18 cellular contexts compared by ENCODE assay signal in the genomic region with DNA sequence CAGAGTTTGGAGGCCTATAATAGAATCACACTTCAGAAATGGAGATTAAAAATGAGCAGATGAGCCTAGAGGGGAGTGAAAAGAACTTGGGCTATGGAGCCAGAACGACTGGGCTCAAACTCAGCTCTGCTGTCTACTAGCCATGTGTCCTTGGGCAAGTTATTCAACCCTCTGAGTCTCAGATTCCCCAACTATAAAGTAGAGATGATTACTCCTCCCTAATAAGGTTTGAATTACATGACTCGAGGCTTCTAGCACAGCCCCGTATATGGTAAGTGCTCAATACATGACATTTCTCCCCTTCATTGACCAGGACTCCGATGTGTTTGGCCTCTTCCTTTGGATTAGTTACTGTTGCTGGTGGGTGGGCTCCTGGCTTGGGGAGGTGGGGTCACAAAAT.
"Had no signal": no experiment of that assay in that cellular context is flagged by ENCODE, and none has a peak within 500 bp of the region (broad histone marks: within the 10 kb centered on the region; RNA-seq: fewer than 3 reads in every experiment).

No MANE protein-coding gene starts in this region.

- H3K4me3 Mint-ChIP-seq: dendritic cell treated with granulocyte-macrophage colony-stimulating factor and Interleukin-4, amounts not matched to agents 40 ng/mL and 50 ng/mL, for 4 days; effector memory CD8-positive, alpha-beta T cell; natural killer cell treated with Interleukin-12 subunit alpha and Interleukin-12 subunit beta and Interleukin-15 and Interleukin-18, amount 100 ng/mL, for 72 hours; type B pancreatic cell had no signal

- H3K27ac ChIP-seq: epithelial cell of prostate, foreskin keratinocyte, psoas muscle had no signal

- H3K4me3 ChIP-seq: psoas muscle, uterus had no signal

- H3K9me3 ChIP-seq: psoas muscle, uterus had no signal

- ATAC-seq: effector memory CD8-positive, alpha-beta T cell; psoas muscle; sciatic nerve had no signal

- H3K27me3 Mint-ChIP-seq: type B pancreatic cell had no signal

- H3K4me1 ChIP-seq: psoas muscle had no signal

- H3K27ac Mint-ChIP-seq: effector memory CD8-positive, alpha-beta T cell; natural killer cell treated with Interleukin-12 subunit alpha and Interleukin-12 subunit beta and Interleukin-15 and Interleukin-18, amount 100 ng/mL, for 72 hours had no signal

- H3K27me3 ChIP-seq: foreskin keratinocyte, uterus had no signal

- H3K36me3 Mint-ChIP-seq: natural killer cell treated with Interleukin-12 subunit alpha and Interleukin-12 subunit beta and Interleukin-15 and Interleukin-18, amount 100 ng/mL, for 72 hours had no signal

- H3K9me3 Mint-ChIP-seq: dendritic cell treated with granulocyte-macrophage colony-stimulating factor and Interleukin-4, amounts not matched to agents 40 ng/mL and 50 ng/mL, for 4 days; effector memory CD8-positive, alpha-beta T cell; natural killer cell treated with Interleukin-12 subunit alpha and Interleukin-12 subunit beta and Interleukin-15 and Interleukin-18, amount 100 ng/mL, for 72 hours; type B pancreatic cell had no signal

- DNase-seq: cerebellar nuclear complex; effector memory CD8-positive, alpha-beta T cell; foreskin keratinocyte; head of caudate nucleus; hypothalamus; kidney glomerular epithelial cell; midbrain; psoas muscle; retina; stimulated activated CD4-positive, alpha-beta T cell treated with anti-CD3 and anti-CD28 coated beads, Interleukin-2, amount 100 ng/mL, for 24 hours; stimulated activated CD4-positive, alpha-beta T cell treated with anti-CD3 and anti-CD28 coated beads, Interleukin-4, amount 100 ng/mL, for 4 hours; stimulated activated naive CD4-positive, alpha-beta T cell; uterus had no signal

- H3K36me3 ChIP-seq: uterus had no signal
